In the genomic region with DNA sequence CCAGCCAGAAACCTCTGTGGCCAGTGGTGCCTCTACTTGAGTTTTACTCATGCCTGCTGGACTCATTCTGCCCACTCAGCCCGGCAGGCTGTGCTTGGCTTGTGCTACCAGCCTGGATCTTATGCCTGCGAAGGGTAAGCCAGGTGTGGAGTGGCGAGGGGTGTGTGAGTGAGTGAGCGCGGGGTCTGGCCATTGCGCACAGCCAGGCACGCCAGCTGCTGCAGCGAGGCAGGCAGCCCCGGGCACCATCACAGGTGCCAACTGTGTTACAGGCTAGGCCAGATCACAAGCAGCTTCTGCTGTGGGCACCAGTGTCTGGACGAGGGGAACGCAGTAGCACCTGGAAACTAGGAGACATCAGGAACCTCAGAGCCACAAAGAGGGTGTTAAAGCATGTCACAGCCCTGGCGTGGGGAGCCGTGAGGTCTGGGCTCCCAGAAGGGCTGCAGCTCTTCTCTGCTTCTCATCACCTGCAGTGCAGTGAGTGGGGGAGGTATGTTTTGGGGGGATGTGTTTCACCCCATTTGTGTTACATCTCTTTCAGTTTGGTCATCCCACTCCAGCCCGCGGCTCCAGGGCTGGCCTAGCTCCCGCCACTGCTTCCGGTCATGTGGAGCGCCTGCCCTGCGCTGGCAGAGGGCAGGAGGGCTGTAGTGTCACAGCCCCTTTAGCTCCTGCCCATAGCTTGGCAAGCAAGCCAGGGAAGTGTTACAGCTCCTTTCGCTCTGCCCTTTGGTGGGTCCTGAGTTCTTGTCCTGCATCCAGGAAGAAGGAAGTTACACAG, we compare ENCODE assay signal across 29 cellular contexts.
"Had no signal": no experiment of that assay in that cellular context is flagged by ENCODE, and none has a peak within 500 bp of the region (broad histone marks: within the 10 kb centered on the region; RNA-seq: fewer than 3 reads in every experiment).

No MANE protein-coding gene starts in this region.

- H3K4me1 ChIP-seq: colonic mucosa, gastrocnemius medialis, heart right ventricle, parathyroid adenoma, stomach, testis, tibial artery, uterus had no signal

- H3K27ac Mint-ChIP-seq: dendritic cell treated with granulocyte-macrophage colony-stimulating factor and Interleukin-4, amounts not matched to agents 40 ng/mL and 50 ng/mL, for 4 days; endodermal cell; immature natural killer cell; memory B cell; natural killer cell; progenitor cell of endocrine pancreas; type B pancreatic cell had no signal

- H3K4me2 ChIP-seq: smooth muscle cell had no signal

- H3K9ac ChIP-seq: parathyroid adenoma had no signal

- H3K4me3 ChIP-seq: colonic mucosa, gastrocnemius medialis, heart right ventricle, lung, smooth muscle cell, stomach, testis, tibial artery, uterus had no signal

- H3K27me3 Mint-ChIP-seq: dendritic cell treated with granulocyte-macrophage colony-stimulating factor and Interleukin-4, amounts not matched to agents 40 ng/mL and 50 ng/mL, for 4 days; memory B cell; progenitor cell of endocrine pancreas; type B pancreatic cell had no signal

- H3K27ac ChIP-seq: colonic mucosa, epithelial cell of prostate, gastrocnemius medialis, heart right ventricle, neutrophil, parathyroid adenoma, stomach, testis, tibial artery, uterus had no signal

- H3K4me3 Mint-ChIP-seq: dendritic cell treated with granulocyte-macrophage colony-stimulating factor and Interleukin-4, amounts not matched to agents 40 ng/mL and 50 ng/mL, for 4 days; endodermal cell; immature natural killer cell; memory B cell; natural killer cell; type B pancreatic cell had no signal

- DNase-seq: colonic mucosa; effector CD8-positive, alpha-beta T cell; endodermal cell; foreskin fibroblast; gastrocnemius medialis; heart right ventricle; hippocampal formation; immature natural killer cell; islet precursor cell; natural killer cell; stimulated activated CD4-positive, alpha-beta T cell treated with anti-CD3 and anti-CD28 coated beads, Interleukin-12 subunit alpha, Interleukin-12 subunit beta, amount 100 ng/mL, for 4 hours; stimulated activated CD4-positive, alpha-beta T cell treated with anti-CD3 and anti-CD28 coated beads, Interleukin-1b, Interleukin-23, amount 100 ng/mL, for 48 hours; stimulated activated CD4-positive, alpha-beta T cell treated with anti-CD3 and anti-CD28 coated beads, Interleukin-4, amount 100 ng/mL, for 1 hour; stimulated activated CD8-positive, alpha-beta memory T cell treated with anti-CD3 and anti-CD28 coated beads, Interleukin-4, amount 100 ng/mL, for 48 hours; stimulated activated naive CD4-positive, alpha-beta T cell treated with Interleukin-2 at 50 U/mL for 16 hours; stomach; testis; tibial artery; uterus had no signal

- H3K9me3 Mint-ChIP-seq: endodermal cell, memory B cell, type B pancreatic cell had no signal

- H2AFZ ChIP-seq: parathyroid adenoma had no signal

- H3K9me3 ChIP-seq: colonic mucosa, gastrocnemius medialis, neutrophil, stomach, testis, tibial artery, uterus had no signal

- H3K4me1 Mint-ChIP-seq: endodermal cell, immature natural killer cell, memory B cell, natural killer cell had no signal

- H3K36me3 ChIP-seq: colonic mucosa, gastrocnemius medialis, heart right ventricle, neutrophil, stomach, tibial artery, uterus had no signal

- ATAC-seq: esophagus mucosa, gastrocnemius medialis, heart right ventricle, natural killer cell had no signal

- H3K27me3 ChIP-seq: colonic mucosa, gastrocnemius medialis, heart right ventricle, neutrophil, stomach, testis, tibial artery, uterus had no signal

- H3K36me3 Mint-ChIP-seq: memory B cell, natural killer cell, type B pancreatic cell had no signal
